30 cellular contexts compared by ENCODE assay signal in the genomic region with DNA sequence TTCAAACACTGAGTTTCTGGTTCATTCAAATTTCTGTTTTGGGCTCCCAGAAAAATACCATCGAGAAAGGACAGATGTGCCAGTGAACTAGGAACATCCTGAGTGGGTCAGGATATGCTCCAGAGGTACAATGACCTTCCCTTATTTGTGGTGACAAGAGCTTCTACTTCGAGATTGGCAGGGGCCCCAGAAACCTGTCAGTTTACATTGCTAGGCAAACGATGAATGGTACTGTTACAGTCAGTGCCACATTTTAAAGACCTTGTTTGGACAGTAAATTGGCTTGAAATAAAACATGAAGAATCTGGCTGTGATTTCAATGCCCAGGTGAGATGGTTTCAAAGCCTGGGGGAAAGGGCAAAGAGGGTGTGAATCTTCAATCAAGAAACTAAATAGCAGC.
DNase-seq lines count a peak whose midpoint lies in the region; TF ChIP-seq lines count a peak whose summit lies in the region.
"Had no signal": no experiment of that assay in that cellular context is flagged by ENCODE, and none has a peak within 500 bp of the region (broad histone marks: within the 10 kb centered on the region; RNA-seq: fewer than 3 reads in every experiment).

No MANE protein-coding gene starts in this region.

- CTCF ChIA-PET in MCF 10A (lab: Yijun Ruan, JAX) = interaction anchor here (0.6 to 0.7 kb wide), 4 partner anchors 37 to 746 kb away, joined by 3 to 4 read pairs (median 3); no protein-coding TSS in a partner anchor

- POLR2A ChIA-PET in MCF 10A (lab: Yijun Ruan, JAX) = no interaction called here

- DNase-seq in LNCaP clone FGC (ENCODE audit: low read depth) (peak; percentile 52), NCI-H146 treated with DMSO at 0.1 percent for 48 hours (lab: John Stamatoyannopoulos, UW; ENCODE audit: unreplicated experiment) (peak; percentile 7), NCI-H748 treated with DMSO at 0.1 percent for 48 hours (lab: John Stamatoyannopoulos, UW) (peak; percentile 4), COLO829 (ENCODE audit: low spot score) (no peak), middle frontal gyrus (ENCODE audit: extremely low spot score, low spot score) (no peak), MCF 10A (ENCODE audit: unreplicated experiment) (no peak)
- DNase-seq: activated CD4-positive, alpha-beta T cell treated with anti-CD3 and anti-CD28 coated beads for 4 hours; activated naive CD4-positive, alpha-beta T cell treated with anti-CD3 and anti-CD28 coated beads, Interleukin-2, amount 50 U/mL, for 16 hours; cerebellar nuclear complex; dermis blood vessel endothelial cell; DMS79 treated with DMSO at 0.1 percent for 48 hours; esophagus squamous epithelium; foreskin melanocyte; GDM1; HCEC 1CT; kidney glomerular epithelial cell; mucosa of descending colon; natural killer cell; NCI-H1930; NCI-H526 treated with DMSO at 0.1 percent for 48 hours; SJCRH30; stimulated activated CD4-positive, alpha-beta T cell treated with anti-CD3 and anti-CD28 coated beads, Interleukin-4, amount 100 ng/mL, for 24 hours; SW 1271; T1000 had no signal

- no TSS peak for BruUV-seq in MCF 10A (replicated peaks; lab: Mats Ljungman, UMichigan)

- peak overlapping the region; percentile 86 to 88 (median 87) for H3K27ac Mint-ChIP-seq in nephron
- no peak overlapping the region for H3K27ac Mint-ChIP-seq in MCF 10A (ENCODE audit: low read depth, unreplicated experiment)
- H3K27ac Mint-ChIP-seq: activated T-helper 17 cell treated with anti-CD3 and anti-CD28 coated beads, Interleukin-2, amount 50 U/mL, for 72 hours; natural killer cell had no signal

- no peak for TF ChIP-seq CTCF in LNCaP clone FGC (IDR thresholded peaks at IDR 0.05; ENCODE audit: control insufficient read depth, extremely low read depth, insufficient read depth)
- no peak for TF ChIP-seq CTCF in nephron (IDR thresholded peaks at IDR 0.05; ENCODE audit: unreplicated experiment in 3 of 3)
- no peak for TF ChIP-seq CTCF in MCF 10A (IDR thresholded peaks at IDR 0.05; ENCODE audit: unreplicated experiment)

- H3K4me1 Mint-ChIP-seq in nephron = peaks cover 25% of the 10 kb centered on the region
- H3K4me1 Mint-ChIP-seq in MCF 10A (ENCODE audit: insufficient read depth, unreplicated experiment) = no peaks in the 10 kb centered on the region
- H3K4me1 Mint-ChIP-seq: activated T-helper 17 cell treated with anti-CD3 and anti-CD28 coated beads, Interleukin-2, amount 50 U/mL, for 72 hours; natural killer cell had no signal

- H3K27me3 Mint-ChIP-seq in nephron (ENCODE audit: low read depth) (no peaks in the 10 kb centered on the region), MCF 10A (ENCODE audit: insufficient read depth, unreplicated experiment) (no peaks in the 10 kb centered on the region)
- H3K27me3 Mint-ChIP-seq: activated T-helper 17 cell treated with anti-CD3 and anti-CD28 coated beads, Interleukin-2, amount 50 U/mL, for 72 hours; brain had no signal

- H3K4me3 ChIP-seq in LNCaP clone FGC (ENCODE audit: low read depth, low read length) = no peak overlapping the region
- H3K4me3 ChIP-seq: BLaER1 treated with 17β-estradiol and CSF1 and Interleukin-3, amounts not matched to agents 10 nM and 100 nM; esophagus squamous epithelium; lung; mucosa of descending colon; SJCRH30; tibial nerve had no signal

- no peak overlapping the region for H3K4me3 Mint-ChIP-seq in nephron
- no peak overlapping the region for H3K4me3 Mint-ChIP-seq in MCF 10A (ENCODE audit: unreplicated experiment)
- H3K4me3 Mint-ChIP-seq: activated T-helper 17 cell treated with anti-CD3 and anti-CD28 coated beads, Interleukin-2, amount 50 U/mL, for 72 hours; brain; natural killer cell had no signal

- H3K36me3 Mint-ChIP-seq in nephron (ENCODE audit: low read depth) = no peaks in the 10 kb centered on the region
- no peaks in the 10 kb centered on the region for H3K36me3 Mint-ChIP-seq in MCF 10A (ENCODE audit: insufficient read depth, unreplicated experiment)
- H3K36me3 Mint-ChIP-seq: brain, natural killer cell had no signal

- H3K9me3 Mint-ChIP-seq in nephron (peaks cover 7% of the 10 kb centered on the region), MCF 10A (ENCODE audit: unreplicated experiment) (peaks cover 7% of the 10 kb centered on the region)

- intact Hi-C loops in MCF 10A (cut with micrococcal nuclease) = no loop called here

Comparison
In these comparisons a context has a peak if more than half of its experiments do, and no peak if none do; other contexts are left out.
1. DNase-seq: peak in LNCaP clone FGC (single experiment), NCI-H146 treated with DMSO at 0.1 percent for 48 hours (single experiment) and NCI-H748 treated with DMSO at 0.1 percent for 48 hours (single experiment); none in COLO829 (single experiment), middle frontal gyrus (single experiment) and MCF 10A (single experiment).